ENCODE assay signal across 12 cellular contexts in the genomic region with DNA sequence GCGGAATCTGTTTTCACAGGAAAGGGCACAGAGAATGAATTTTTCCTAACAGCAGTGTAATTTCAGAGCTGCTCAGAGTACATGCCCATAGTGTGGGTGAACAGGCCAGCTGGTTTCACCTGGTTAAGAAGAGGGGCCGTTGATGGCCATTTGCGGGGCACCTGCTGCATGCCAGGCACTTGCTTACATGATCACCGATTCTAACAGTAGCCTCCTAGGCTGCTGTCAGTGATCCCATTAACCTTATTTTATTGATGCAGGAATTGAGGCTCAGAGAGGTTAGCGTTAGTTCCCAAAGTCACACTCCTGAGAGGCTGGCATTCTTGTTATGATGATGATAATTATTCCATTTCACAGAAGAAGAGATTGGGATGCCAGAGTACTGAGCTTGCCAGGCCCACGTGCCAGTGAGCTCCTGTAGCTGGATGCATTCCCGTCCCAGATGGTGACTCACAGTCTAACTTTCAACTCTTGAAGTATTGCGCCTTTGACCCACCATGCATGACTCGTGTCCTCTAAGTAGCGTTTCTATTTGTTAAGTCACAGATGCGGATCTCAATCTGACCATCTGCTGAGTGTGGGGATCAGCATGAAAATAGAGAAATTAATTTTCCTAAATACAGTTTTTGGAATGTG.
DNase-seq lines count a peak whose midpoint lies in the region; ATAC-seq and TF ChIP-seq lines count a peak whose summit lies in the region.
"Had no signal": no experiment of that assay in that cellular context is flagged by ENCODE, and none has a peak within 500 bp of the region (broad histone marks: within the 10 kb centered on the region; RNA-seq: fewer than 3 reads in every experiment).

No MANE protein-coding gene starts in this region.

- no peaks in the 10 kb centered on the region for H3K27me3 Mint-ChIP-seq in endodermal cell (ENCODE audit: insufficient read depth)
- no peaks in the 10 kb centered on the region for H3K27me3 Mint-ChIP-seq in activated CD4-positive, alpha-beta T cell treated with anti-CD3 and anti-CD28 coated beads for 36 hours

- H2AK5ac ChIP-seq in IMR-90 (ENCODE audit: low read depth, low read length) = no peak overlapping the region

- no peaks in the 10 kb centered on the region for H3K79me1 ChIP-seq in IMR-90 (ENCODE audit: low read depth in 1 of 2, low read length in 2 of 2)

- H4K91ac ChIP-seq in IMR-90 (ENCODE audit: insufficient read depth, low read depth, low read length) = no peak overlapping the region

- BruUV-seq in IMR-90 (replicated peaks; lab: Mats Ljungman, UMichigan) = no TSS peak

- dilution Hi-C loops in IMR-90 (cut with HindIII; ENCODE audit: low sequenced_read_pairs, unreplicated experiment) = no loop called here

- in situ Hi-C loops in IMR-90 (cut with MboI; ENCODE audit: low sequenced_read_pairs) = no loop called here

- no peak overlapping the region for H4K5ac ChIP-seq in IMR-90 (ENCODE audit: low read depth, low read length)

- no peak overlapping the region for H3K27ac Mint-ChIP-seq in endodermal cell
- no peak overlapping the region for H3K27ac Mint-ChIP-seq in activated CD4-positive, alpha-beta T cell treated with anti-CD3 and anti-CD28 coated beads for 36 hours
- H3K27ac Mint-ChIP-seq: naive thymus-derived CD8-positive, alpha-beta T cell; stimulated activated effector memory CD8-positive, alpha-beta T cell treated with anti-CD3 and anti-CD28 coated beads, Interleukin-12 subunit alpha, Interleukin-12 subunit beta, amount 100 ng/mL, for 72 hours; T-helper 17 cell had no signal

- no peaks in the 10 kb centered on the region; the same call in 1 of the 2 replicates for H4K20me1 ChIP-seq in IMR-90 (ENCODE audit: insufficient read depth, low read length)

- no peak overlapping the region for H2AFZ ChIP-seq in IMR-90 (replicated peaks; ENCODE audit: low read length, poor library complexity)

- WGBS in IMR-90 (ENCODE audit: extremely low coverage in 2 of 2, insufficient read length in 1 of 2), 2 experiments = 25% methylated on average over 4 of the region's 11 CpGs; no CpG with 5 or more reads in 1 of the 2 experiments
- 88 to 93% methylated on average over 8 to 11 of the region's 11 CpGs for WGBS in endodermal cell (ENCODE audit: insufficient coverage in 1 of 2, insufficient read length in 1 of 2), 2 experiments

- H3K56ac ChIP-seq in IMR-90 (ENCODE audit: extremely low read depth, insufficient read depth, low read length) = no peak overlapping the region

- H3K4me3 ChIP-seq in AG04449 (ENCODE audit: low read depth, low read length) (no peak overlapping the region), IMR-90 (ENCODE audit: insufficient read depth, low read depth, low read length) (no peak overlapping the region), cardiac fibroblast (replicated peaks in 1 of 2; ENCODE audit: low read depth in 2 of 2, low read length in 2 of 2) (no peak overlapping the region), lower lobe of right lung (no peak overlapping the region), endodermal cell (ENCODE audit: low read length) (no peak overlapping the region)
- H3K4me3 ChIP-seq: K562 had no signal

- H3K9ac ChIP-seq in IMR-90 (ENCODE audit: low read depth, low read length) (no peak overlapping the region), endodermal cell (ENCODE audit: extremely low read depth, low read length, poor library complexity, severe bottlenecking) (no peak overlapping the region)

- H3K9me1 ChIP-seq in IMR-90 (ENCODE audit: insufficient read depth, low read length) = no peaks in the 10 kb centered on the region

- H4K8ac ChIP-seq in IMR-90 (ENCODE audit: low read depth in 2 of 2, low read length in 2 of 2) = no peak overlapping the region

- no peak overlapping the region for H3K18ac ChIP-seq in IMR-90 (ENCODE audit: low read depth, low read length)

- ATAC-seq in IMR-90 (ENCODE audit: low read depth) (peak; percentile 86), lower lobe of right lung (peak; percentile 77 to 86), HG02981 (IDR thresholded peaks at IDR 0.05; ENCODE audit: unreplicated experiment) (no peak), HG02610 (IDR thresholded peaks at IDR 0.05; ENCODE audit: unreplicated experiment) (no peak)
- ATAC-seq in activated CD4-positive, alpha-beta T cell treated with anti-CD3 and anti-CD28 coated beads for 36 hours = no peak
- ATAC-seq: K562; naive thymus-derived CD8-positive, alpha-beta T cell; stimulated activated effector memory CD8-positive, alpha-beta T cell treated with anti-CD3 and anti-CD28 coated beads, Interleukin-12 subunit alpha, Interleukin-12 subunit beta, amount 100 ng/mL, for 72 hours; T-helper 17 cell had no signal

- no peaks in the 10 kb centered on the region for H3K9me3 Mint-ChIP-seq in endodermal cell
- no peaks in the 10 kb centered on the region for H3K9me3 Mint-ChIP-seq in activated CD4-positive, alpha-beta T cell treated with anti-CD3 and anti-CD28 coated beads for 36 hours (ENCODE audit: low read depth)
- H3K9me3 Mint-ChIP-seq: stimulated activated effector memory CD8-positive, alpha-beta T cell treated with anti-CD3 and anti-CD28 coated beads, Interleukin-12 subunit alpha, Interleukin-12 subunit beta, amount 100 ng/mL, for 72 hours had no signal

- no peak overlapping the region for H2BK20ac ChIP-seq in IMR-90 (ENCODE audit: low read depth, low read length)

- no peak overlapping the region for H3K4me3 Mint-ChIP-seq in endodermal cell
- no peak overlapping the region for H3K4me3 Mint-ChIP-seq in activated CD4-positive, alpha-beta T cell treated with anti-CD3 and anti-CD28 coated beads for 36 hours
- H3K4me3 Mint-ChIP-seq: naive thymus-derived CD8-positive, alpha-beta T cell; stimulated activated effector memory CD8-positive, alpha-beta T cell treated with anti-CD3 and anti-CD28 coated beads, Interleukin-12 subunit alpha, Interleukin-12 subunit beta, amount 100 ng/mL, for 72 hours; T-helper 17 cell had no signal

- H3K27ac ChIP-seq in IMR-90 (ENCODE audit: insufficient read depth, low read length) (no peak overlapping the region), lower lobe of right lung (no peak overlapping the region), endodermal cell (ENCODE audit: low read depth, low read length) (no peak overlapping the region)

- H3K4me1 ChIP-seq in IMR-90 (ENCODE audit: control insufficient read depth, insufficient read depth, low read length) = 0 out of 2 replicates have a peak, but pooled peaks cover 2% of the 10 kb centered on the region
- H3K4me1 ChIP-seq in lower lobe of right lung = peaks cover 6% of the 10 kb centered on the region
- peaks cover 4% of the 10 kb centered on the region for H3K4me1 ChIP-seq in endodermal cell (ENCODE audit: control insufficient read depth, insufficient read depth, low read length)

- H3K27me3 ChIP-seq in IMR-90 (ENCODE audit: control insufficient read depth, insufficient read depth, low read length) (peaks cover 18% of the 10 kb centered on the region; the same call in 1 of the 2 replicates), lower lobe of right lung (ENCODE audit: low read depth) (no peaks in the 10 kb centered on the region), endodermal cell (ENCODE audit: control insufficient read depth, insufficient read depth, low read length, poor library complexity, severe bottlenecking) (peaks cover 88% of the 10 kb centered on the region)

- H3K9me3 ChIP-seq in IMR-90 (ENCODE audit: control insufficient read depth, insufficient read depth, low read length) = no peaks in the 10 kb centered on the region
- H3K9me3 ChIP-seq in lower lobe of right lung = no peaks in the 10 kb centered on the region
- H3K9me3 ChIP-seq in endodermal cell (ENCODE audit: control insufficient read depth, low read length) = no peaks in the 10 kb centered on the region

- no peak overlapping the region for H3K4ac ChIP-seq in IMR-90 (ENCODE audit: low read depth, low read length)

- no peak for TF ChIP-seq RAD21 in IMR-90 (IDR thresholded peaks at IDR 0.05; ENCODE audit: low read length)

- H3K4me2 ChIP-seq in IMR-90 (ENCODE audit: low read depth, low read length) = no peak overlapping the region

- POLR2A ChIA-PET in AG04449 (lab: Yijun Ruan, JAX) (no interaction called here), IMR-90 (lab: Charles Lee; ENCODE audit: unreplicated experiment) (interaction anchor here (0.7 kb wide), 1 partner anchor 749 kb away, joined by 3 read pairs; no protein-coding TSS in a partner anchor)
- POLR2A ChIA-PET in activated CD4-positive, alpha-beta T cell treated with anti-CD3 and anti-CD28 coated beads for 36 hours (lab: Charles Lee) = no interaction called here

- no peak overlapping the region for H3K14ac ChIP-seq in IMR-90 (replicated peaks; ENCODE audit: low read depth, low read length)

- no peak overlapping the region for H2AK9ac ChIP-seq in IMR-90 (replicated peaks; ENCODE audit: low read depth, low read length, poor library complexity)

- CTCF ChIA-PET in AG04449 (lab: Yijun Ruan, JAX) = interaction anchor here (1.5 to 1.8 kb wide), 2 partner anchors 13 to 361 kb away, joined by 4 read pairs; no protein-coding TSS in a partner anchor
- CTCF ChIA-PET in IMR-90 (lab: Yijun Ruan, JAX) = no interaction called here
- CTCF ChIA-PET in activated CD4-positive, alpha-beta T cell treated with anti-CD3 and anti-CD28 coated beads for 36 hours (lab: Charles Lee) = no interaction called here

- no peaks in the 10 kb centered on the region for H3K36me3 Mint-ChIP-seq in endodermal cell (ENCODE audit: low read depth)
- H3K36me3 Mint-ChIP-seq in activated CD4-positive, alpha-beta T cell treated with anti-CD3 and anti-CD28 coated beads for 36 hours (ENCODE audit: low read depth) = no peaks in the 10 kb centered on the region
- H3K36me3 Mint-ChIP-seq: naive thymus-derived CD8-positive, alpha-beta T cell; stimulated activated effector memory CD8-positive, alpha-beta T cell treated with anti-CD3 and anti-CD28 coated beads, Interleukin-12 subunit alpha, Interleukin-12 subunit beta, amount 100 ng/mL, for 72 hours had no signal

- H3K4me1 Mint-ChIP-seq in endodermal cell = peaks cover 8% of the 10 kb centered on the region
- H3K4me1 Mint-ChIP-seq in activated CD4-positive, alpha-beta T cell treated with anti-CD3 and anti-CD28 coated beads for 36 hours = no peaks in the 10 kb centered on the region
- H3K4me1 Mint-ChIP-seq: naive thymus-derived CD8-positive, alpha-beta T cell; T-helper 17 cell had no signal

- H2BK15ac ChIP-seq in IMR-90 (ENCODE audit: low read depth, low read length) = no peak overlapping the region

- TF ChIP-seq CTCF in AG04449 (IDR thresholded peaks at IDR 0.05; ENCODE audit: insufficient read depth, low read length, missing control alignments) (no peak), IMR-90 (conservative IDR thresholded peaks at IDR 0.05; ENCODE audit: low read depth, low read length) (no peak), cardiac fibroblast (IDR thresholded peaks at IDR 0.05; ENCODE audit: low read depth, low read length) (no peak), lower lobe of right lung (IDR thresholded peaks at IDR 0.05) (no peak), endodermal cell (conservative IDR thresholded peaks at IDR 0.05) (no peak)

- H3K36me3 ChIP-seq in IMR-90 (ENCODE audit: control insufficient read depth, insufficient read depth, low read length) (no peaks in the 10 kb centered on the region), lower lobe of right lung (no peaks in the 10 kb centered on the region), endodermal cell (ENCODE audit: control insufficient read depth, insufficient read depth, low read length) (no peaks in the 10 kb centered on the region)

- H3K23ac ChIP-seq in IMR-90 (ENCODE audit: low read depth, low read length) = no peak overlapping the region

- DNase-seq in AG04449 (ENCODE audit: low read depth, low spot score) (peak; percentile 64), IMR-90 (peak; percentile 93), cardiac fibroblast (ENCODE audit: low read depth in 2 of 2) (peak; percentile 67 to 74), lower lobe of right lung (no peak), endodermal cell (no peak)
- DNase-seq in activated CD4-positive, alpha-beta T cell treated with anti-CD3 and anti-CD28 coated beads for 36 hours = no peak
- DNase-seq: naive thymus-derived CD8-positive, alpha-beta T cell; T-helper 17 cell had no signal

- no peak overlapping the region for H2BK5ac ChIP-seq in IMR-90 (ENCODE audit: low read depth, low read length, poor library complexity, severe bottlenecking)

- no peak for TF ChIP-seq POLR2A in IMR-90 (IDR thresholded peaks at IDR 0.05; ENCODE audit: low read depth, low read length)

- no peak overlapping the region for H2BK120ac ChIP-seq in IMR-90 (ENCODE audit: low read depth, low read length)

- intact Hi-C loops in IMR-90 (cut with micrococcal nuclease) (no loop called here), lower lobe of right lung (cut with DNase I) (no loop called here)
- intact Hi-C loops in activated CD4-positive, alpha-beta T cell treated with anti-CD3 and anti-CD28 coated beads for 36 hours (cut with DNase I, micrococcal nuclease) = no loop called here

Comparison
In these comparisons a context has a peak if more than half of its experiments do, and no peak if none do; other contexts are left out.
1. DNase-seq: peak in AG04449 (single experiment), IMR-90 (single experiment) and cardiac fibroblast (2 of 2); none in lower lobe of right lung (single experiment), endodermal cell (single experiment) and activated CD4-positive, alpha-beta T cell treated with anti-CD3 and anti-CD28 coated beads for 36 hours (single experiment).
2. ATAC-seq: peak in IMR-90 (single experiment) and lower lobe of right lung (2 of 2); none in activated CD4-positive, alpha-beta T cell treated with anti-CD3 and anti-CD28 coated beads for 36 hours (single experiment), HG02981 (single experiment) and HG02610 (single experiment).